Comparison of ENCODE assay signal across 1 cellular context in the genomic region with DNA sequence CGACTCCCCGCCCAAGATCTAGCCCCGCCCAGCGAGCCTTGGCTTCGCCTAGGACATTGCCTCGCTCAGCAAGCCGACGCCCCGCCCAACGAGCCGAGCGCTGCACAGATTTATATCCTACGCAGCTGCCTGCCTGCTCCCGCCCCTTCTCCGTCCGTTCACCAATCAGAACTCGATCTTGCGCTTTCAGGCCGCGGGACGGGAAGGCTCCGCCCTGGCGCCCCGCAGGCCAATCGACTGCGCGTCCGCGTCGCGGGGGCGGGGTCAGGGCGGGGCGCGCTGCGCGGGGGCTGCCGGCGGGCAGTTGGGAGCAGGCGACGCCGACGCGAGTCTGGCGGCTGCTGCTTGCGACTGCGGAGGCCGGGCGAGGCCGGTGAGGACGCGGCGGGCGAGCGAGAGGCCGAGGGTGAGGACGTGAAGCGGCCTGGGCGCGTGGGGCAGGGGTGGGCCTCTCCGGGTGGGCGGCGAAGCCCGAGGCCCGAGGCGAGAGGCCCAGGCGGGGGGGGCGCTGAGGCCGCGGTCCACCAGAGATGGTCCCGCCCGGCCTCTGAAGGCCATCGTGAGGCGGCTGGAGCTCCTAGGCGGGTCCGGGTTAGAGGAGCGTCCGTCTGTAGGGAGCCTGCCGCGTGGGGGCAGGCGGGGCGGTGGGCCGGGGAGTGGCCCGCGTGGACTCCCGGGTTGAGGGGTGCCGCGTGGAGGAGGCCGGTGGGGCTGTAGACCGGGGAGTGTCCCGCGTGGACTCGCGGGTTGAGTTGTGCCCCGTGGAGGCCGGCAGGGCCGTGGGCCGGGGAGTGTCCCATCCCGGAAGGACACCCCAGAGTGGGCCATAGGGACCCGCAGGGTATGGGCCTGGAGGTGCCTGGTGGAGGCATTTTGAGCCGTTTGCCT.
TF ChIP-seq lines count a peak whose summit lies in the region.

A gene with protein sequence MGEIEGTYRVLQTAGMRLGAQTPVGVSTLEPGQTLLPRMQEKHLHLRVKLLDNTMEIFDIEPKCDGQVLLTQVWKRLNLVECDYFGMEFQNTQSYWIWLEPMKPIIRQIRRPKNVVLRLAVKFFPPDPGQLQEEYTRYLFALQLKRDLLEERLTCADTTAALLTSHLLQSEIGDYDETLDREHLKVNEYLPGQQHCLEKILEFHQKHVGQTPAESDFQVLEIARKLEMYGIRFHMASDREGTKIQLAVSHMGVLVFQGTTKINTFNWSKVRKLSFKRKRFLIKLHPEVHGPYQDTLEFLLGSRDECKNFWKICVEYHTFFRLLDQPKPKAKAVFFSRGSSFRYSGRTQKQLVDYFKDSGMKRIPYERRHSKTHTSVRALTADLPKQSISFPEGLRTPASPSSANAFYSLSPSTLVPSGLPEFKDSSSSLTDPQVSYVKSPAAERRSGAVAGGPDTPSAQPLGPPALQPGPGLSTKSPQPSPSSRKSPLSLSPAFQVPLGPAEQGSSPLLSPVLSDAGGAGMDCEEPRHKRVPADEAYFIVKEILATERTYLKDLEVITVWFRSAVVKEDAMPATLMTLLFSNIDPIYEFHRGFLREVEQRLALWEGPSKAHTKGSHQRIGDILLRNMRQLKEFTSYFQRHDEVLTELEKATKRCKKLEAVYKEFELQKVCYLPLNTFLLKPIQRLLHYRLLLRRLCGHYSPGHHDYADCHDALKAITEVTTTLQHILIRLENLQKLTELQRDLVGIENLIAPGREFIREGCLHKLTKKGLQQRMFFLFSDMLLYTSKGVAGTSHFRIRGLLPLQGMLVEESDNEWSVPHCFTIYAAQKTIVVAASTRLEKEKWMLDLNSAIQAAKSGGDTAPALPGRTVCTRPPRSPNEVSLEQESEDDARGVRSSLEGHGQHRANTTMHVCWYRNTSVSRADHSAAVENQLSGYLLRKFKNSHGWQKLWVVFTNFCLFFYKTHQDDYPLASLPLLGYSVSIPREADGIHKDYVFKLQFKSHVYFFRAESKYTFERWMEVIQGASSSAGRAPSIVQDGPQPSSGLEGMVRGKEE (plus strand): TSS at position 303 of the 888 bp plus-strand sequence. CDS start 16,823 bp downstream, outside the sequence.

TF ChIP-seq in GM12878, 131 proteins besides CTCF, POLR2A, EP300 and RAD21 (continued from another document):
- TF ChIP-seq NR2F1 (conservative IDR thresholded peaks at IDR 0.05) (0 out of 2 replicates have a peak, but pooled peaks have one; percentile 26), ZNF384 (IDR thresholded peaks at IDR 0.05; ENCODE audit: borderline replicate concordance, low read depth, low read length) (no peak), NR2C1 (IDR thresholded peaks at IDR 0.05) (no peak), FOXM1 (IDR thresholded peaks at IDR 0.05; ENCODE audit: low read depth, low read length) (no peak), SRF (IDR thresholded peaks at IDR 0.05; ENCODE audit: low read depth in 2 of 2, low read length in 2 of 2) (no peak), POU2F2 (IDR thresholded peaks at IDR 0.05; ENCODE audit: borderline replicate concordance, low read depth, low read length) (peak; percentile 73; the same call in 2 of the 3 replicates), MXI1 (IDR thresholded peaks at IDR 0.05; ENCODE audit: low read depth, low read length) (0 out of 2 replicates have a peak, but pooled peaks have one; percentile 19), ATF7 (IDR thresholded peaks at IDR 0.05; ENCODE audit: low read depth) (no peak), BACH1 (IDR thresholded peaks at IDR 0.05; ENCODE audit: borderline replicate concordance) (no peak; the same call in none of the 2 replicates)
